Comparison of ENCODE assay signal across 1 cellular context in genomic region chr4:6693274-6694176, GRCh38.
TF ChIP-seq lines count a peak whose summit lies in the region.

S100P (plus strand) TSS chr4:6693878; CDS start chr4:6693933, 55 bp downstream.

TF ChIP-seq in HepG2, 621 proteins besides CTCF, POLR2A, EP300 and RAD21 (continued from another document and continues in another):
- TF ChIP-seq ZBTB40 (IDR thresholded peaks at IDR 0.05) (no peak), ZBTB40 (CRISPR knock-in tag; IDR thresholded peaks at IDR 0.05) (peak; percentile 53; the same call in 1 of the 2 replicates), ATF5 (CRISPR knock-in tag; IDR thresholded peaks at IDR 0.05; ENCODE audit: low read depth) (no peak), ZBTB25 (CRISPR knock-in tag; IDR thresholded peaks at IDR 0.05) (peak; percentile 90), STAG1 (CRISPR knock-in tag; IDR thresholded peaks at IDR 0.05) (no peak), ZNF749 (CRISPR knock-in tag; IDR thresholded peaks at IDR 0.05; ENCODE audit: borderline replicate concordance) (peak; percentile 79; the same call in 1 of the 2 replicates), RFXANK (CRISPR knock-in tag; IDR thresholded peaks at IDR 0.05) (no peak), MTF1 (CRISPR knock-in tag; IDR thresholded peaks at IDR 0.05) (no peak), ZNF644 (CRISPR knock-in tag; IDR thresholded peaks at IDR 0.05; ENCODE audit: low read depth) (no peak), ZNF121 (CRISPR knock-in tag; IDR thresholded peaks at IDR 0.05) (peak; percentile 56), ZBTB1 (CRISPR knock-in tag; IDR thresholded peaks at IDR 0.05; ENCODE audit: borderline replicate concordance) (no peak), CEBPB (IDR thresholded peaks at IDR 0.05; ENCODE audit: borderline replicate concordance, low read depth, low read length) (peak; percentile 91), ZNF280D (CRISPR knock-in tag; IDR thresholded peaks at IDR 0.05) (peak; percentile 38; the same call in 1 of the 2 replicates), YEATS2 (CRISPR knock-in tag; IDR thresholded peaks at IDR 0.05; ENCODE audit: borderline replicate concordance) (no peak), AHR (CRISPR knock-in tag; IDR thresholded peaks at IDR 0.05) (peak; percentile 34; the same call in 1 of the 2 replicates), ZBTB14 (CRISPR knock-in tag; IDR thresholded peaks at IDR 0.05) (0 out of 2 replicates have a peak, but pooled peaks have one; percentile 14), ZNF558 (CRISPR knock-in tag; IDR thresholded peaks at IDR 0.05; ENCODE audit: borderline replicate concordance) (no peak), DMAP1 (CRISPR knock-in tag; IDR thresholded peaks at IDR 0.05) (peak; percentile 81), AHDC1 (CRISPR knock-in tag; IDR thresholded peaks at IDR 0.05; ENCODE audit: borderline replicate concordance) (0 out of 2 replicates have a peak, but pooled peaks have one; percentile 66), LBX2 (CRISPR knock-in tag; IDR thresholded peaks at IDR 0.05; ENCODE audit: borderline replicate concordance) (no peak), BCL6 (CRISPR knock-in tag; IDR thresholded peaks at IDR 0.05) (peak; percentile 49; the same call in 1 of the 2 replicates), MAX (IDR thresholded peaks at IDR 0.05) (no peak), CAMTA2 (CRISPR knock-in tag; IDR thresholded peaks at IDR 0.05; ENCODE audit: borderline replicate concordance) (0 out of 2 replicates have a peak, but pooled peaks have one; percentile 58), SKI (IDR thresholded peaks at IDR 0.05; ENCODE audit: partially characterized antibody) (peak; percentile 44), BCL3 (CRISPR knock-in tag; IDR thresholded peaks at IDR 0.05) (0 out of 2 replicates have a peak, but pooled peaks have one; percentile 47), ZNF674 (CRISPR knock-in tag; IDR thresholded peaks at IDR 0.05; ENCODE audit: low read depth) (peak; percentile 61; the same call in 1 of the 2 replicates), ZNF546 (CRISPR knock-in tag; conservative IDR thresholded peaks at IDR 0.05) (0 out of 2 replicates have a peak, but pooled peaks have one; percentile 61), ZNF10 (CRISPR knock-in tag; IDR thresholded peaks at IDR 0.05; ENCODE audit: borderline replicate concordance, low read depth) (no peak), ZNF720 (CRISPR knock-in tag; IDR thresholded peaks at IDR 0.05) (no peak), ZSCAN30 (CRISPR knock-in tag; IDR thresholded peaks at IDR 0.05) (no peak), KLF16 (CRISPR knock-in tag; IDR thresholded peaks at IDR 0.05) (peak in 1 of 2 experiments; percentile 84; a peak in 2 of 4 replicates), ZNF33A (CRISPR knock-in tag; IDR thresholded peaks at IDR 0.05; ENCODE audit: borderline replicate concordance) (peak; percentile 56; the same call in 1 of the 2 replicates), YEATS4 (CRISPR knock-in tag; IDR thresholded peaks at IDR 0.05; ENCODE audit: borderline replicate concordance) (peak; percentile 96)
